In genomic region chr22:19386248-19386647, GRCh38 we compare ENCODE assay signal across 32 cellular contexts.
"Had no signal": no experiment of that assay in that cellular context is flagged by ENCODE, and none has a peak within 500 bp of the region (broad histone marks: within the 10 kb centered on the region; RNA-seq: fewer than 3 reads in every experiment).

No MANE protein-coding gene starts in this region.

- H3K9me3 ChIP-seq: ascending aorta, breast epithelium had no signal

- H3K4me1 Mint-ChIP-seq: activated B cell treated with CpG ODN at 0.5 μM for 24 hours; activated CD8-positive, alpha-beta memory T cell treated with anti-CD3 and anti-CD28 coated beads, Interleukin-2, amount 10 ng/mL, durations not matched to agents 7 days and 5 days; activated naive CD4-positive, alpha-beta T cell treated with anti-CD3 and anti-CD28 coated beads, Interleukin-2, amount 10 ng/mL, durations not matched to agents 7 days and 5 days; activated naive CD8-positive, alpha-beta T cell treated with anti-CD3 and anti-CD28 coated beads, Interleukin-2, amount 10 ng/mL, durations not matched to agents 7 days and 5 days; brain; central memory CD8-positive, alpha-beta T cell had no signal

- FAIRE-seq: frontal cortex had no signal

- H3K4me1 ChIP-seq: ascending aorta, breast epithelium had no signal

- H3K4me3 Mint-ChIP-seq: activated B cell treated with CpG ODN at 0.5 μM for 24 hours; activated CD8-positive, alpha-beta memory T cell treated with anti-CD3 and anti-CD28 coated beads, Interleukin-2, amount 10 ng/mL, durations not matched to agents 7 days and 5 days; activated CD8-positive, alpha-beta T cell treated with anti-CD3 and anti-CD28 coated beads for 36 hours; activated naive CD4-positive, alpha-beta T cell treated with anti-CD3 and anti-CD28 coated beads, Interleukin-2, amount 10 ng/mL, durations not matched to agents 7 days and 5 days; activated naive CD8-positive, alpha-beta T cell treated with anti-CD3 and anti-CD28 coated beads, Interleukin-2, amount 10 ng/mL, durations not matched to agents 7 days and 5 days; activated T-cell treated with anti-CD3 and anti-CD28 coated beads, Interleukin-2, amount 50 U/mL, for 24 hours; activated T-cell treated with anti-CD3 and anti-CD28 coated beads, Interleukin-2, amount 50 U/mL, for 72 hours; brain; central memory CD8-positive, alpha-beta T cell; dendritic cell treated with granulocyte-macrophage colony-stimulating factor and Interleukin-4, amounts not matched to agents 40 ng/mL and 50 ng/mL, for 4 days; endodermal cell; T-helper 17 cell; T-helper 2 cell treated with Interferon-gamma antibody and Interleukin-4, amounts not matched to agents 5 μg/mL and 100 μg/mL, for 36 hours had no signal

- H3K4me3 ChIP-seq: ascending aorta, breast epithelium, coronary artery, dorsolateral prefrontal cortex had no signal

- H3K27ac Mint-ChIP-seq: activated B cell treated with CpG ODN at 0.5 μM for 24 hours; activated CD8-positive, alpha-beta memory T cell treated with anti-CD3 and anti-CD28 coated beads, Interleukin-2, amount 10 ng/mL, durations not matched to agents 7 days and 5 days; activated CD8-positive, alpha-beta T cell treated with anti-CD3 and anti-CD28 coated beads for 36 hours; activated naive CD4-positive, alpha-beta T cell treated with anti-CD3 and anti-CD28 coated beads, Interleukin-2, amount 10 ng/mL, durations not matched to agents 7 days and 5 days; activated naive CD8-positive, alpha-beta T cell treated with anti-CD3 and anti-CD28 coated beads, Interleukin-2, amount 10 ng/mL, durations not matched to agents 7 days and 5 days; activated T-cell treated with anti-CD3 and anti-CD28 coated beads, Interleukin-2, amount 50 U/mL, for 24 hours; activated T-cell treated with anti-CD3 and anti-CD28 coated beads, Interleukin-2, amount 50 U/mL, for 72 hours; brain; dendritic cell treated with granulocyte-macrophage colony-stimulating factor and Interleukin-4, amounts not matched to agents 40 ng/mL and 50 ng/mL, for 4 days; endodermal cell; T-helper 17 cell; T-helper 2 cell treated with Interferon-gamma antibody and Interleukin-4, amounts not matched to agents 5 μg/mL and 100 μg/mL, for 36 hours had no signal

- H3K27ac ChIP-seq: ascending aorta, breast epithelium, coronary artery, dorsolateral prefrontal cortex, WERI-Rb-1 had no signal

- DNase-seq: activated B cell treated with CpG ODN at 0.5 μM for 24 hours; activated CD4-positive, alpha-beta T cell treated with anti-CD3 and anti-CD28 coated beads for 48 hours; activated CD4-positive, alpha-beta T cell treated with anti-CD3 and anti-CD28 coated beads, Interleukin-2, amount 50 U/mL, for 1 hour; activated CD4-positive, alpha-beta T cell treated with anti-CD3 and anti-CD28 coated beads, Interleukin-2, amount 50 U/mL, for 48 hours; activated CD8-positive, alpha-beta memory T cell treated with anti-CD3 and anti-CD28 coated beads, Interleukin-2, amount 10 ng/mL, durations not matched to agents 7 days and 5 days; activated CD8-positive, alpha-beta memory T cell treated with anti-CD3 and anti-CD28 coated beads, Interleukin-2, amount 50 U/mL, for 4 hours; activated CD8-positive, alpha-beta T cell treated with anti-CD3 and anti-CD28 coated beads for 36 hours; activated gamma-delta T cell; activated naive CD4-positive, alpha-beta T cell; activated naive CD4-positive, alpha-beta T cell treated with anti-CD3 and anti-CD28 coated beads, Interleukin-2, amount 10 ng/mL, durations not matched to agents 7 days and 5 days; activated naive CD8-positive, alpha-beta T cell treated with anti-CD3 and anti-CD28 coated beads, Interleukin-2, amount 10 ng/mL, durations not matched to agents 7 days and 5 days; activated T-cell treated with anti-CD3 and anti-CD28 coated beads for 4 hours; activated T-cell treated with anti-CD3 and anti-CD28 coated beads, Interleukin-2, amount 50 U/mL, for 24 hours; activated T-cell treated with anti-CD3 and anti-CD28 coated beads, Interleukin-2, amount 50 U/mL, for 72 hours; dorsolateral prefrontal cortex; effector memory CD4-positive, alpha-beta T cell; endodermal cell; T-helper 1 cell; T-helper 17 cell; T1000; WERI-Rb-1 had no signal

- ATAC-seq: activated CD4-positive, CD25-positive, alpha-beta regulatory T cell treated with anti-CD3 and anti-CD28 coated beads, Interleukin-2, amount 50 U/mL, for 24 hours; activated CD8-positive, alpha-beta memory T cell treated with anti-CD3 and anti-CD28 coated beads, Interleukin-2, amount 10 ng/mL, durations not matched to agents 7 days and 5 days; activated CD8-positive, alpha-beta T cell treated with anti-CD3 and anti-CD28 coated beads for 36 hours; activated naive CD4-positive, alpha-beta T cell treated with anti-CD3 and anti-CD28 coated beads, Interleukin-2, amount 50 U/mL, for 72 hours; activated T-cell treated with anti-CD3 and anti-CD28 coated beads, Interleukin-2, amount 50 U/mL, for 72 hours; esophagus mucosa; T-helper 17 cell had no signal

- H3K27me3 Mint-ChIP-seq: activated B cell treated with CpG ODN at 0.5 μM for 24 hours; activated CD8-positive, alpha-beta memory T cell treated with anti-CD3 and anti-CD28 coated beads, Interleukin-2, amount 10 ng/mL, durations not matched to agents 7 days and 5 days; activated CD8-positive, alpha-beta T cell treated with anti-CD3 and anti-CD28 coated beads for 36 hours; activated naive CD4-positive, alpha-beta T cell treated with anti-CD3 and anti-CD28 coated beads, Interleukin-2, amount 10 ng/mL, durations not matched to agents 7 days and 5 days; activated naive CD8-positive, alpha-beta T cell treated with anti-CD3 and anti-CD28 coated beads, Interleukin-2, amount 10 ng/mL, durations not matched to agents 7 days and 5 days; activated T-cell treated with anti-CD3 and anti-CD28 coated beads, Interleukin-2, amount 50 U/mL, for 24 hours; brain; central memory CD8-positive, alpha-beta T cell; dendritic cell treated with granulocyte-macrophage colony-stimulating factor and Interleukin-4, amounts not matched to agents 40 ng/mL and 50 ng/mL, for 4 days; T-helper 17 cell had no signal

- H3K9me3 Mint-ChIP-seq: activated B cell treated with CpG ODN at 0.5 μM for 24 hours; activated CD8-positive, alpha-beta T cell treated with anti-CD3 and anti-CD28 coated beads for 36 hours; activated naive CD4-positive, alpha-beta T cell treated with anti-CD3 and anti-CD28 coated beads, Interleukin-2, amount 10 ng/mL, durations not matched to agents 7 days and 5 days; activated naive CD4-positive, alpha-beta T cell treated with anti-CD3 and anti-CD28 coated beads, Interleukin-2, amount 50 U/mL, for 72 hours; activated naive CD8-positive, alpha-beta T cell treated with anti-CD3 and anti-CD28 coated beads, Interleukin-2, amount 10 ng/mL, durations not matched to agents 7 days and 5 days; activated T-cell treated with anti-CD3 and anti-CD28 coated beads, Interleukin-2, amount 50 U/mL, for 24 hours; activated T-cell treated with anti-CD3 and anti-CD28 coated beads, Interleukin-2, amount 50 U/mL, for 72 hours; brain; central memory CD8-positive, alpha-beta T cell; dendritic cell treated with granulocyte-macrophage colony-stimulating factor and Interleukin-4, amounts not matched to agents 40 ng/mL and 50 ng/mL, for 4 days; endodermal cell; T-helper 2 cell treated with Interferon-gamma antibody and Interleukin-4, amounts not matched to agents 5 μg/mL and 100 μg/mL, for 36 hours had no signal

- H3K27me3 ChIP-seq: ascending aorta, breast epithelium, dorsolateral prefrontal cortex had no signal
